Comparison of ENCODE assay signal across 15 cellular contexts in the genomic region with DNA sequence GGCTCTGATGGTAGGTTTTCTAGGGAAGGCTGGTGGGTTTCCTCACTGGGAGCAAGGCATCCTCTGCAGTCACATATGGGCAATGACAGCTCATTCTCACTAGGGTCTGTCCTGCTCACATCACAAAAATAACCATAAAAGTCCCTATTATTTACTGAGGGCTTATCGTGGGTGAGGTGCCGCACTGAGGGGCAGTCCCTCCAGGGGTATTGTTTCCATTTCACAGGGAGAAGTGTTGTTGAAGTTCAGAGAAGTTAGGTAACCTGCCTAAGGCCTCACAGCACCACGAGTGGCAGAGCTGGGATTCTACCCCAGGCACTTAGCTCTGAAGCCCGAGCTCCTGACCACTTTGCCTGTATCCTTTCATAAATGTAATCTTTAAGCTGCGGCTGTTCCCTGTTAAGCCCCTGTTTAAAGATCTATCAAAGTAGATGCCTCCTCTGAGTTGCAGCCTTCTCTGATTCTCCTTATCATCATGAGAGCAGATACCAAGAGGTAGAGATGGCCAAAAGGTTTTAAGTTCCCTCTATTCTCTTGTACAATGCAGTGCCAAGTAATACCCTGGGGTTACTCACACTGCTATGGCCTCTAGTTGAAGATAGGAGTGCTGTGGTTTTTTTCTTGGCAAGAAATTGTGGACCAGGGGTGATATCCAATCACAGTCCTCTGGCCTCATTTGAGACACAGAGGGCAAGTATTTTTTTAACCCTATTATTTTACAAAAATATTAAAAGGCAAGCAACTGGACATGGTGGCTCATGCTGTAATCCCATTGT.
DNase-seq lines count a peak whose midpoint lies in the region; TF ChIP-seq lines count a peak whose summit lies in the region.
"Had no signal": no experiment of that assay in that cellular context is flagged by ENCODE, and none has a peak within 500 bp of the region (broad histone marks: within the 10 kb centered on the region; RNA-seq: fewer than 3 reads in every experiment).

No MANE protein-coding gene starts in this region.

- H3K18ac ChIP-seq in neuronal stem cell (ENCODE audit: low read length): no peak overlapping the region

- H2AFZ ChIP-seq in GM23248 (no peak overlapping the region), neuronal stem cell (ENCODE audit: low read length) (no peak overlapping the region)

- H2BK120ac ChIP-seq in neuronal stem cell (ENCODE audit: low read depth, low read length): no peak overlapping the region

- peaks cover 26% of the 10 kb centered on the region for H3K27me3 Mint-ChIP-seq in chondrocyte (ENCODE audit: low read depth)
- H3K27me3 Mint-ChIP-seq: activated naive CD8-positive, alpha-beta T cell; CD4-positive, alpha-beta T cell had no signal

- 72 to 75% methylated on average over 5 of the region's 5 CpGs for WGBS in GM23248 (ENCODE audit: low coverage in 1 of 2, low lambda C conversion rate in 2 of 2, missing lambda C conversion rate in 2 of 2), 2 experiments
- no CpG with 5 or more reads among the region's 5 CpGs for WGBS in neuronal stem cell (ENCODE audit: extremely low coverage in 2 of 2, insufficient read length in 2 of 2, insufficient replicate concordance in 1 of 2), 2 donors

- in situ Hi-C loops in GM23248 (cut with MboI): no loop called here

- H3K27ac ChIP-seq in GM23248 (no peak overlapping the region), neuronal stem cell (replicated peaks; ENCODE audit: low read length) (no peak overlapping the region)
- H3K27ac ChIP-seq: testis had no signal

- H3K9me3 ChIP-seq in GM23248 (ENCODE audit: low read depth): no peaks in the 10 kb centered on the region
- no peaks in the 10 kb centered on the region for H3K9me3 ChIP-seq in neuronal stem cell (replicated peaks in 1 of 2; ENCODE audit: control insufficient read depth in 2 of 2, insufficient read depth in 1 of 2, low read depth in 1 of 2, low read length in 2 of 2)
- H3K9me3 ChIP-seq: testis had no signal

- H3K79me1 ChIP-seq in neuronal stem cell (ENCODE audit: low read depth, low read length): no peaks in the 10 kb centered on the region

- no peak overlapping the region for H3K4ac ChIP-seq in neuronal stem cell (ENCODE audit: low read length)

- no peak overlapping the region for H2BK15ac ChIP-seq in neuronal stem cell (ENCODE audit: low read length)

- H2AK5ac ChIP-seq in neuronal stem cell (ENCODE audit: low read depth, low read length): peak overlapping the region; percentile 10

- peaks cover 24% of the 10 kb centered on the region for H3K4me1 ChIP-seq in GM23248 (ENCODE audit: insufficient read depth)
- peaks cover 0 to 8% of the 10 kb centered on the region in 2 donors for H3K4me1 ChIP-seq in neuronal stem cell (ENCODE audit: control insufficient read depth in 2 of 2, insufficient read depth in 1 of 2, low read depth in 1 of 2, low read length in 2 of 2)

- H3K4me1 Mint-ChIP-seq in chondrocyte (ENCODE audit: low read depth): peaks cover 15% of the 10 kb centered on the region

- H3K36me3 ChIP-seq in GM23248 (ENCODE audit: low read depth) (no peaks in the 10 kb centered on the region), neuronal stem cell (replicated peaks in 1 of 2; ENCODE audit: control insufficient read depth in 2 of 2, insufficient read depth in 2 of 2, low read length in 2 of 2) (no peaks in the 10 kb centered on the region)

- H3K9me3 Mint-ChIP-seq in chondrocyte (ENCODE audit: low read depth): no peaks in the 10 kb centered on the region
- H3K9me3 Mint-ChIP-seq: activated T-cell treated with anti-CD3 and anti-CD28 coated beads, Interleukin-2, amount 50 U/mL, for 24 hours; CD4-positive, alpha-beta T cell; nephron progenitor cell had no signal

- H4K91ac ChIP-seq in neuronal stem cell (ENCODE audit: low read depth, low read length, poor library complexity): no peak overlapping the region

- no peak overlapping the region for H3K4me3 Mint-ChIP-seq in chondrocyte (ENCODE audit: unreplicated experiment)
- H3K4me3 Mint-ChIP-seq: activated naive CD8-positive, alpha-beta T cell; activated T-cell treated with anti-CD3 and anti-CD28 coated beads, Interleukin-2, amount 50 U/mL, for 24 hours; CD4-positive, alpha-beta T cell; nephron progenitor cell had no signal

- H4K20me1 ChIP-seq in GM23248 (ENCODE audit: insufficient read depth): no peaks in the 10 kb centered on the region

- H3K27ac Mint-ChIP-seq in chondrocyte (ENCODE audit: unreplicated experiment): no peak overlapping the region
- H3K27ac Mint-ChIP-seq: activated naive CD8-positive, alpha-beta T cell; activated T-cell treated with anti-CD3 and anti-CD28 coated beads, Interleukin-2, amount 50 U/mL, for 24 hours; CD4-positive, alpha-beta T cell; nephron progenitor cell had no signal

- no peaks in the 10 kb centered on the region for H3K79me2 ChIP-seq in GM23248 (ENCODE audit: insufficient read depth)

- H3K23ac ChIP-seq in neuronal stem cell (ENCODE audit: low read depth, low read length, poor library complexity): no peak overlapping the region

- H3K9me2 ChIP-seq in GM23248 (ENCODE audit: insufficient read depth): no peaks in the 10 kb centered on the region

- H3K4me3 ChIP-seq in GM23248 (no peak overlapping the region), neuronal stem cell (ENCODE audit: low read length in 2 of 2) (no peak overlapping the region)
- H3K4me3 ChIP-seq: testis had no signal

- DNase-seq in AG09319 (ENCODE audit: extremely low read depth, low read depth) (no peak), GM23248 (peak; percentile 45), chondrocyte (ENCODE audit: low spot score) (no peak), neuronal stem cell (ENCODE audit: low spot score) (no peak), NCI-H774 (lab: John Stamatoyannopoulos, UW) (no peak), NCI-H2029 treated with DMSO at 0.1 percent for 48 hours (lab: John Stamatoyannopoulos, UW) (no peak), GM20000 (ENCODE audit: low spot score) (no peak)
- DNase-seq: activated CD4-positive, alpha-beta T cell treated with anti-CD3 and anti-CD28 coated beads, Interleukin-2, amount 50 U/mL, for 48 hours; activated T-cell treated with anti-CD3 and anti-CD28 coated beads, Interleukin-2, amount 50 U/mL, for 24 hours; CD4-positive, alpha-beta T cell; NCI-H146; NCI-H345; nephron progenitor cell; testis had no signal

- H2BK12ac ChIP-seq in neuronal stem cell (ENCODE audit: low read length): no peak overlapping the region

- H3K36me3 Mint-ChIP-seq in chondrocyte (ENCODE audit: low read depth): no peaks in the 10 kb centered on the region
- H3K36me3 Mint-ChIP-seq: activated naive CD8-positive, alpha-beta T cell had no signal

- H3K9ac ChIP-seq in GM23248 (no peak overlapping the region), neuronal stem cell (ENCODE audit: low read depth, low read length, poor library complexity) (no peak overlapping the region)

- H3K14ac ChIP-seq in neuronal stem cell (ENCODE audit: low read length): no peak overlapping the region

- H4K8ac ChIP-seq in neuronal stem cell (ENCODE audit: low read depth, low read length): no peak overlapping the region

- TF ChIP-seq CTCF in AG09319 (IDR thresholded peaks at IDR 0.05; ENCODE audit: low read depth, low read length) (peak; percentile 9), chondrocyte (IDR thresholded peaks at IDR 0.05) (peak; percentile 8), GM20000 (IDR thresholded peaks at IDR 0.05; ENCODE audit: extremely low read depth, missing control alignments) (no peak)

- H3K4me2 ChIP-seq in GM23248 (ENCODE audit: unreplicated experiment) (no peak overlapping the region), neuronal stem cell (ENCODE audit: insufficient read depth, low read length, poor library complexity, severe bottlenecking) (no peak overlapping the region)

- H3K27me3 ChIP-seq in GM23248 (replicated peaks; ENCODE audit: insufficient read depth) (no peaks in the 10 kb centered on the region; the same call in 1 of the 2 replicates), neuronal stem cell (ENCODE audit: control insufficient read depth in 3 of 3, insufficient read depth in 3 of 3, low read depth in 1 of 3, low read length in 3 of 3) (peaks cover 0 to 11% (median 0%) of the 10 kb centered on the region in 3 experiments)
- H3K27me3 ChIP-seq: testis had no signal

- peaks cover 12% of the 10 kb centered on the region for H3F3A ChIP-seq in GM23248 (ENCODE audit: insufficient read depth)

- no peak overlapping the region for H2BK5ac ChIP-seq in neuronal stem cell (ENCODE audit: low read length)
